ENCODE assay signal across 1 cellular context in genomic region chr12:3097836-3098235, GRCh38.
TF ChIP-seq lines count a peak whose summit lies in the region.

No MANE protein-coding gene starts in this region.

TF ChIP-seq in HepG2, 621 proteins besides CTCF, POLR2A, EP300 and RAD21 (continued from another document and continues in another):
- TF ChIP-seq TERF1 (CRISPR knock-in tag; IDR thresholded peaks at IDR 0.05) (no peak), ZNF17 (CRISPR knock-in tag; IDR thresholded peaks at IDR 0.05) (no peak), IKZF4 (CRISPR knock-in tag; IDR thresholded peaks at IDR 0.05; ENCODE audit: borderline replicate concordance, low read depth, not compliant biosample characterization) (peak; percentile 60), NFKBIZ (CRISPR knock-in tag; IDR thresholded peaks at IDR 0.05) (no peak), GATAD1 (CRISPR knock-in tag; IDR thresholded peaks at IDR 0.05) (peak; percentile 57; the same call in 1 of the 2 replicates), ZSCAN20 (CRISPR knock-in tag; IDR thresholded peaks at IDR 0.05; ENCODE audit: borderline replicate concordance) (no peak), MTF1 (CRISPR knock-in tag; IDR thresholded peaks at IDR 0.05) (no peak), ATF5 (CRISPR knock-in tag; IDR thresholded peaks at IDR 0.05; ENCODE audit: low read depth) (no peak), CEBPZ (IDR thresholded peaks at IDR 0.05; ENCODE audit: low read length) (no peak), SAFB2 (CRISPR knock-in tag; IDR thresholded peaks at IDR 0.05; ENCODE audit: borderline replicate concordance, low read depth) (no peak), ZFP62 (CRISPR knock-in tag; IDR thresholded peaks at IDR 0.05) (no peak), ZNF784 (CRISPR knock-in tag; IDR thresholded peaks at IDR 0.05; ENCODE audit: borderline replicate concordance) (no peak), STAT5B (CRISPR knock-in tag; IDR thresholded peaks at IDR 0.05) (no peak), ISX (CRISPR knock-in tag; conservative IDR thresholded peaks at IDR 0.05) (no peak), RFX1 (IDR thresholded peaks at IDR 0.05) (no peak), ZNF350 (CRISPR knock-in tag; IDR thresholded peaks at IDR 0.05; ENCODE audit: borderline replicate concordance, low read depth) (peak; percentile 56; the same call in 1 of the 2 replicates), ZNF776 (CRISPR knock-in tag; IDR thresholded peaks at IDR 0.05) (no peak), ZNF235 (CRISPR knock-in tag; IDR thresholded peaks at IDR 0.05; ENCODE audit: borderline replicate concordance) (0 out of 2 replicates have a peak, but pooled peaks have one; percentile 48), ZNF317 (CRISPR knock-in tag; IDR thresholded peaks at IDR 0.05) (0 out of 2 replicates have a peak, but pooled peaks have one; percentile 41), ZNF44 (CRISPR knock-in tag; IDR thresholded peaks at IDR 0.05) (no peak), ZFP90 (CRISPR knock-in tag; IDR thresholded peaks at IDR 0.05; ENCODE audit: borderline replicate concordance) (no peak), GTF2F1 (IDR thresholded peaks at IDR 0.05; ENCODE audit: low read length) (no peak), ZNF512B (CRISPR knock-in tag; IDR thresholded peaks at IDR 0.05; ENCODE audit: borderline replicate concordance) (no peak; the same call in 1 of the 2 replicates), REL (CRISPR knock-in tag; conservative IDR thresholded peaks at IDR 0.05) (no peak), RAD51 (IDR thresholded peaks at IDR 0.05; ENCODE audit: borderline replicate concordance) (no peak), ZNF660 (CRISPR knock-in tag; IDR thresholded peaks at IDR 0.05; ENCODE audit: borderline replicate concordance, low read depth) (no peak; the same call in 1 of the 2 replicates), TBL1XR1 (IDR thresholded peaks at IDR 0.05; ENCODE audit: borderline replicate concordance, low read length, partially characterized antibody) (no peak), NFATC3 (CRISPR knock-in tag; IDR thresholded peaks at IDR 0.05) (no peak), ZNF503 (CRISPR knock-in tag; IDR thresholded peaks at IDR 0.05) (no peak), ZNF609 (CRISPR knock-in tag; IDR thresholded peaks at IDR 0.05; ENCODE audit: borderline replicate concordance) (peak; percentile 85), ATF7 (IDR thresholded peaks at IDR 0.05) (no peak), ATF7 (CRISPR knock-in tag; IDR thresholded peaks at IDR 0.05) (0 out of 2 replicates have a peak, but pooled peaks have one; percentile 30), ZNF766 (CRISPR knock-in tag; IDR thresholded peaks at IDR 0.05; ENCODE audit: borderline replicate concordance) (no peak), ZUFSP (CRISPR knock-in tag; IDR thresholded peaks at IDR 0.05; ENCODE audit: borderline replicate concordance) (no peak), ETS1 (CRISPR knock-in tag; IDR thresholded peaks at IDR 0.05) (no peak; the same call in 1 of the 2 replicates), SYNCRIP (IDR thresholded peaks at IDR 0.05; ENCODE audit: insufficient read depth, low read depth, low read length) (no peak), ZNF670 (CRISPR knock-in tag; IDR thresholded peaks at IDR 0.05; ENCODE audit: borderline replicate concordance) (peak; percentile 78; the same call in 1 of the 2 replicates), HNRNPH1 (optimal IDR thresholded peaks at IDR 0.05; ENCODE audit: low read depth, low read length) (no peak), KDM4B (CRISPR knock-in tag; IDR thresholded peaks at IDR 0.05) (no peak), SKIL (CRISPR knock-in tag; IDR thresholded peaks at IDR 0.05; ENCODE audit: borderline replicate concordance) (peak; percentile 69; the same call in 1 of the 2 replicates)
